8 cellular contexts compared by ENCODE assay signal in genomic region chr19:18157465-18158063, GRCh38. TPM values are rescaled to one million over a fixed set of nuclear protein-coding genes. Genes with fewer than 3 reads are reported as not detected.
DNase-seq lines count a peak whose midpoint lies in the region; ATAC-seq, FAIRE-seq and TF ChIP-seq lines count a peak whose summit lies in the region.

No MANE protein-coding gene starts in this region.

- H3K79me2 ChIP-seq in keratinocyte (ENCODE audit: control insufficient read depth, insufficient read depth, low read length) = peaks cover 17% of the 10 kb centered on the region

- H3K9me3 ChIP-seq in keratinocyte (ENCODE audit: control insufficient read depth, low read depth, low read length) (no peaks in the 10 kb centered on the region), thoracic aorta (no peaks in the 10 kb centered on the region)

- H2AFZ ChIP-seq in keratinocyte (ENCODE audit: control insufficient read depth, low read length) = no peak overlapping the region

- H3K4me2 ChIP-seq in keratinocyte (ENCODE audit: control insufficient read depth, extremely low read depth, insufficient read depth, low read depth, low read length) = peak overlapping the region; percentile 66

- no peak for TF ChIP-seq CTCF in keratinocyte (optimal IDR thresholded peaks at IDR 0.05 in 1 of 3, IDR thresholded peaks at IDR 0.05 in 1 of 3, conservative IDR thresholded peaks at IDR 0.05 in 1 of 3; ENCODE audit: extremely low read depth in 1 of 3, insufficient read depth in 2 of 3, low read length in 3 of 3)
- no peak for TF ChIP-seq CTCF in thoracic aorta (IDR thresholded peaks at IDR 0.05)

- H3K4me3 ChIP-seq in keratinocyte (ENCODE audit: control insufficient read depth in 2 of 3, extremely low read depth in 1 of 3, insufficient read depth in 2 of 3, low read depth in 1 of 3, low read length in 3 of 3) (peak overlapping the region in 2 of 3 experiments; percentile 4 to 18), thoracic aorta (no peak overlapping the region)

- peak overlapping the region; percentile 20 for H3K9ac ChIP-seq in keratinocyte (ENCODE audit: control insufficient read depth, extremely low read depth, insufficient read depth, low read length)

- DNase-seq in NCI-H1417 treated with DMSO at 0.1 percent for 48 hours (lab: John Stamatoyannopoulos, UW) (peak; percentile 54), keratinocyte (ENCODE audit: low read depth, low spot score) (no peak), thoracic aorta (ENCODE audit: low spot score) (no peak), HT-29 (ENCODE audit: low spot score) (no peak), NCI-H526 treated with DMSO at 0.1 percent for 48 hours (lab: John Stamatoyannopoulos, UW) (no peak), ACHN (no peak)

- H3K9me1 ChIP-seq in keratinocyte (ENCODE audit: control insufficient read depth, extremely low read depth, insufficient read depth, low read length) = no peaks in the 10 kb centered on the region

- in situ Hi-C loops in ACHN (cut with HindIII; ENCODE audit: low pct_ligation_motif_present, low pct_unique_long_range_greater_than_20kb, low sequenced_read_pairs) = no loop called here

- H3K36me3 ChIP-seq in keratinocyte (ENCODE audit: control insufficient read depth in 2 of 2, extremely low read depth in 1 of 2, insufficient read depth in 2 of 2, low read length in 2 of 2) (peaks cover 8 to 11% of the 10 kb centered on the region in 2 experiments), thoracic aorta (peaks cover 4% of the 10 kb centered on the region)

- no peaks in the 10 kb centered on the region for H3K27me3 ChIP-seq in keratinocyte (ENCODE audit: control insufficient read depth, extremely low read depth, insufficient read depth, low read length)
- H3K27me3 ChIP-seq in thoracic aorta (replicated peaks; ENCODE audit: insufficient read depth) = no peaks in the 10 kb centered on the region

- ATAC-seq in SK-N-SH treated with all-trans-retinoic acid at 6 μM for 48 hours (no peak), thoracic aorta (ENCODE audit: insufficient number of reproducible peaks, low FRiP score, low read depth) (no peak), HG03108 (IDR thresholded peaks at IDR 0.05; ENCODE audit: unreplicated experiment) (no peak)

- dilution Hi-C loops in keratinocyte (cut with MboI; ENCODE audit: extremely low pct_ligation_motif_present, low sequenced_read_pairs) = no loop called here

- peaks cover 34% of the 10 kb centered on the region for H3K4me1 ChIP-seq in keratinocyte (ENCODE audit: control insufficient read depth, extremely low read depth, insufficient read depth, low read length)
- H3K4me1 ChIP-seq in thoracic aorta (ENCODE audit: control insufficient read depth in 1 of 2, low read depth in 2 of 2) = peaks cover 24 to 48% of the 10 kb centered on the region in 2 donors

- H4K20me1 ChIP-seq in keratinocyte (ENCODE audit: control insufficient read depth, extremely low read depth, insufficient read depth, low read length) = no peaks in the 10 kb centered on the region

- H3K27ac ChIP-seq in keratinocyte (ENCODE audit: control insufficient read depth, insufficient read depth, low read length) (peak overlapping the region; percentile 53), thoracic aorta (peak overlapping the region; percentile 2 to 66)

- no peak for FAIRE-seq in keratinocyte (lab: Jason Lieb, UNC)

TF ChIP-seq in SK-N-SH treated with all-trans-retinoic acid at 6 μM for 48 hours, 23 proteins besides CTCF, POLR2A, EP300 and RAD21:
- TF ChIP-seq ZNF70 (CRISPR knock-in tag; IDR thresholded peaks at IDR 0.05) (no peak), CREB5 (CRISPR knock-in tag; IDR thresholded peaks at IDR 0.05; ENCODE audit: low read depth) (no peak), TCF4 (CRISPR knock-in tag; IDR thresholded peaks at IDR 0.05; ENCODE audit: borderline replicate concordance) (0 out of 2 replicates have a peak, but pooled peaks have one; percentile 13), CSDC2 (CRISPR knock-in tag; IDR thresholded peaks at IDR 0.05) (no peak)
TF ChIP-seq in SK-N-SH treated with all-trans-retinoic acid at 6 μM for 48 hours: peak in this region for 1.

RNA-seq across cellular contexts. Expression of gene PIK3R2, which starts 4.6 kb away (rescaled TPM):
- 12.4 to 19.6 TPM (median 13.9 TPM) in 3 replicates for polyA plus RNA-seq in keratinocyte
- 17.3 TPM for polyA plus RNA-seq in keratinocyte (2011; ENCODE audit: low read depth)
- polyA plus RNA-seq in keratinocyte (2011; cell fraction: cytosol; rRNA removed) = 14.3 and 24.9 TPM in 2 replicates
- 20.3 and 26.5 TPM in 2 replicates for polyA plus RNA-seq in keratinocyte (2011; cell fraction: nucleus; rRNA removed)
- 10.5 and 37.4 TPM in 2 replicates for polyA plus RNA-seq in keratinocyte (2012; ENCODE audit: low replicate concordance)
- polyA minus RNA-seq in keratinocyte = 16.5 to 28.9 TPM (median 25.3 TPM) in 3 replicates
- polyA minus RNA-seq in keratinocyte (2011; cell fraction: cytosol; rRNA and poly(A)+ RNA removed) = 30.9 TPM
- polyA minus RNA-seq in keratinocyte (2011; cell fraction: nucleus; rRNA and poly(A)+ RNA removed) = 17.0 and 22.8 TPM in 2 replicates
- 10 to 100 TPM; 14.3 to 15.8 TPM for total RNA-seq in thoracic aorta
- 26.4 and 37.7 TPM in 2 replicates for total RNA-seq in HT-29 (2014; rRNA removed; shearing (Covaris generic))

RNA-seq across cellular contexts. Expression of gene IFI30, which starts 16.0 kb away (rescaled TPM):
- polyA plus RNA-seq in keratinocyte = 28.1 to 72.7 TPM (median 31.3 TPM) in 3 replicates
- polyA plus RNA-seq in keratinocyte (2011; ENCODE audit: low read depth) = 1.4 TPM
- 35.2 and 51.3 TPM in 2 replicates for polyA plus RNA-seq in keratinocyte (2011; cell fraction: cytosol; rRNA removed)
- polyA plus RNA-seq in keratinocyte (2011; cell fraction: nucleus; rRNA removed) = 40.5 and 44.3 TPM in 2 replicates
- polyA plus RNA-seq in keratinocyte (2012; ENCODE audit: low replicate concordance) = 24.7 and 25.7 TPM in 2 replicates
- polyA minus RNA-seq in keratinocyte = 17.7 to 74.4 TPM (median 35.2 TPM) in 3 replicates
- 50.3 TPM for polyA minus RNA-seq in keratinocyte (2011; cell fraction: cytosol; rRNA and poly(A)+ RNA removed)
- polyA minus RNA-seq in keratinocyte (2011; cell fraction: nucleus; rRNA and poly(A)+ RNA removed) = 16.6 and 30.2 TPM in 2 replicates
- 10 to 100 TPM; 59.4 to 72.3 TPM for total RNA-seq in thoracic aorta
- total RNA-seq in HT-29 (2014; rRNA removed; shearing (Covaris generic)) = 58.9 and 74.6 TPM in 2 replicates

RNA-seq across cellular contexts. Expression of gene MPV17L2, which starts 35.5 kb away (rescaled TPM):
- 26.3 to 39.8 TPM (median 26.8 TPM) in 3 replicates for polyA plus RNA-seq in keratinocyte
- 1.7 TPM for polyA plus RNA-seq in keratinocyte (2011; ENCODE audit: low read depth)
- polyA plus RNA-seq in keratinocyte (2011; cell fraction: cytosol; rRNA removed) = 32.5 and 45.0 TPM in 2 replicates
- 19.1 and 29.2 TPM in 2 replicates for polyA plus RNA-seq in keratinocyte (2011; cell fraction: nucleus; rRNA removed)
- polyA plus RNA-seq in keratinocyte (2012; ENCODE audit: low replicate concordance) = 15.8 and 27.7 TPM in 2 replicates
- polyA minus RNA-seq in keratinocyte = 22.0 to 49.3 TPM (median 47.2 TPM) in 3 replicates
- polyA minus RNA-seq in keratinocyte (2011; cell fraction: cytosol; rRNA and poly(A)+ RNA removed) = 34.1 TPM
- 10.8 and 12.0 TPM in 2 replicates for polyA minus RNA-seq in keratinocyte (2011; cell fraction: nucleus; rRNA and poly(A)+ RNA removed)
- total RNA-seq in thoracic aorta = 10 to 100 TPM; 10.6 to 16.1 TPM
- 42.3 and 54.3 TPM in 2 replicates for total RNA-seq in HT-29 (2014; rRNA removed; shearing (Covaris generic))

RNA-seq across cellular contexts. Expression of gene RAB3A, which starts 46.3 kb away (rescaled TPM):
- 0.30 to 0.92 TPM (median 0.56 TPM) in 3 replicates for polyA plus RNA-seq in keratinocyte
- 0.46 TPM for polyA plus RNA-seq in keratinocyte (2011; ENCODE audit: low read depth)
- 0.46 and 0.86 TPM in 2 replicates for polyA plus RNA-seq in keratinocyte (2011; cell fraction: cytosol; rRNA removed)
- polyA plus RNA-seq in keratinocyte (2011; cell fraction: nucleus; rRNA removed) = 0.55 and 0.56 TPM in 2 replicates
- polyA plus RNA-seq in keratinocyte (2012; ENCODE audit: low replicate concordance) = 0.62 and 1.0 TPM in 2 replicates
- 0.48 to 6.9 TPM (median 4.0 TPM) in 3 replicates for polyA minus RNA-seq in keratinocyte
- 2.1 TPM for polyA minus RNA-seq in keratinocyte (2011; cell fraction: cytosol; rRNA and poly(A)+ RNA removed)
- 0.39 and 0.42 TPM in 2 replicates for polyA minus RNA-seq in keratinocyte (2011; cell fraction: nucleus; rRNA and poly(A)+ RNA removed)
- 1 to 10 TPM in 1 of 2 donors, not detected in 1; 1.9 TPM for total RNA-seq in thoracic aorta
- 1.2 and 2.7 TPM in 2 replicates for total RNA-seq in HT-29 (2014; rRNA removed; shearing (Covaris generic))

RNA-seq across cellular contexts. Expression of gene MAST3, which starts 60.0 kb away (rescaled TPM):
- 0.73 to 1.4 TPM (median 0.76 TPM) in 3 replicates for polyA plus RNA-seq in keratinocyte
- polyA plus RNA-seq in keratinocyte (2011; ENCODE audit: low read depth) = 1.8 TPM
- polyA plus RNA-seq in keratinocyte (2011; cell fraction: cytosol; rRNA removed) = 0.86 and 1.5 TPM in 2 replicates
- polyA plus RNA-seq in keratinocyte (2011; cell fraction: nucleus; rRNA removed) = 3.7 and 4.3 TPM in 2 replicates
- polyA plus RNA-seq in keratinocyte (2012; ENCODE audit: low replicate concordance) = 1.9 and 2.3 TPM in 2 replicates
- 1.6 to 7.7 TPM (median 2.5 TPM) in 3 replicates for polyA minus RNA-seq in keratinocyte
- polyA minus RNA-seq in keratinocyte (2011; cell fraction: cytosol; rRNA and poly(A)+ RNA removed) = 5.0 TPM
- 4.4 and 5.1 TPM in 2 replicates for polyA minus RNA-seq in keratinocyte (2011; cell fraction: nucleus; rRNA and poly(A)+ RNA removed)
- total RNA-seq in thoracic aorta = 10 to 100 TPM; 18.7 to 27.8 TPM
- total RNA-seq in HT-29 (2014; rRNA removed; shearing (Covaris generic)) = 8.6 and 13.8 TPM in 2 replicates
